In genomic region chr10:54653518-54653917, GRCh38 we compare ENCODE assay signal across 34 cellular contexts.
"Had no signal": no experiment of that assay in that cellular context is flagged by ENCODE, and none has a peak within 500 bp of the region (broad histone marks: within the 10 kb centered on the region; RNA-seq: fewer than 3 reads in every experiment).

No MANE protein-coding gene starts in this region.

- H3K9me3 ChIP-seq: MG63 had no signal

- H3K4me3 ChIP-seq: MG63 had no signal

- H3K27me3 ChIP-seq: MG63 had no signal

- H3K36me3 ChIP-seq: MG63 had no signal

- DNase-seq: Karpas-422, MG63, MM.1S, MV-4-11, NCI-H1048, NCI-H1092, NCI-H1092 treated with DMSO at 0.1 percent for 48 hours, NCI-H1105, NCI-H1105 treated with DMSO at 0.1 percent for 48 hours, NCI-H1417, NCI-H1417 treated with DMSO at 0.1 percent for 48 hours, NCI-H1436, NCI-H1436 treated with DMSO at 0.1 percent for 48 hours, NCI-H146, NCI-H1694, NCI-H1694 treated with DMSO at 0.1 percent for 48 hours, NCI-H187, NCI-H187 treated with DMSO at 0.1 percent for 48 hours, NCI-H1930, NCI-H2029, NCI-H2029 treated with DMSO at 0.1 percent for 48 hours, NCI-H2081, NCI-H2081 treated with DMSO at 0.1 percent for 48 hours, NCI-H2107, NCI-H2171, NCI-H2171 treated with DMSO at 0.1 percent for 48 hours, NCI-H2227 treated with DMSO at 0.1 percent for 48 hours, NCI-H226, NCI-H345, NCI-H446, NCI-H446 treated with DMSO at 0.1 percent for 48 hours, NCI-H510A, NCI-H510A treated with DMSO at 0.1 percent for 48 hours, NCI-H524 had no signal
